30 cellular contexts compared by ENCODE assay signal in genomic region chr15:75989875-75990274, GRCh38. TPM values are rescaled to one million over a fixed set of nuclear protein-coding genes. Genes with fewer than 3 reads are reported as not detected.
"Had no signal": no experiment of that assay in that cellular context is flagged by ENCODE, and none has a peak within 500 bp of the region (broad histone marks: within the 10 kb centered on the region; RNA-seq: fewer than 3 reads in every experiment).

No MANE protein-coding gene starts in this region.

- DNase-seq: activated CD4-positive, alpha-beta memory T cell treated with anti-CD3 and anti-CD28 coated beads, Interleukin-2, amount 10 ng/mL, durations not matched to agents 7 days and 5 days; activated CD4-positive, alpha-beta T cell treated with anti-CD3 and anti-CD28 coated beads for 4 hours; activated CD4-positive, alpha-beta T cell treated with anti-CD3 and anti-CD28 coated beads, Interleukin-2, amount 10 ng/mL, durations not matched to agents 7 days and 5 days; activated CD4-positive, alpha-beta T cell treated with anti-CD3 and anti-CD28 coated beads, Interleukin-2, amount 50 U/mL, for 4 hours; activated CD4-positive, CD25-positive, alpha-beta regulatory T cell; activated CD4-positive, CD25-positive, alpha-beta regulatory T cell treated with anti-CD3 and anti-CD28 coated beads, Interleukin-2, amount 50 U/mL, for 72 hours; activated CD8-positive, alpha-beta memory T cell treated with anti-CD3 and anti-CD28 coated beads, Interleukin-2, amount 50 U/mL, for 48 hours; activated gamma-delta T cell; activated naive CD4-positive, alpha-beta T cell; activated naive CD4-positive, alpha-beta T cell treated with anti-CD3 and anti-CD28 coated beads, Interleukin-2, amount 10 ng/mL, durations not matched to agents 7 days and 5 days; activated T-cell treated with anti-CD3 and anti-CD28 coated beads for 4 hours; activated T-cell treated with anti-CD3 and anti-CD28 coated beads, Interleukin-2, amount 50 U/mL, for 24 hours; activated T-cell treated with anti-CD3 and anti-CD28 coated beads, Interleukin-2, amount 50 U/mL, for 72 hours; amniotic stem cell; anterior cingulate cortex; caudate nucleus; cortex of kidney; dermis blood vessel endothelial cell; effector CD4-positive, alpha-beta T cell; effector memory CD8-positive, alpha-beta T cell; erythroblast; foreskin keratinocyte; gastrocnemius medialis; glutamatergic neuron; heart left ventricle; T-helper 2 cell had no signal

- H3K9me3 Mint-ChIP-seq: activated CD4-positive, alpha-beta memory T cell treated with anti-CD3 and anti-CD28 coated beads, Interleukin-2, amount 10 ng/mL, durations not matched to agents 7 days and 5 days; activated CD4-positive, alpha-beta T cell treated with anti-CD3 and anti-CD28 coated beads, Interleukin-2, amount 10 ng/mL, durations not matched to agents 7 days and 5 days; activated naive CD4-positive, alpha-beta T cell treated with anti-CD3 and anti-CD28 coated beads, Interleukin-2, amount 50 U/mL, for 72 hours; effector memory CD8-positive, alpha-beta T cell had no signal

- H3K9me3 ChIP-seq: esophagus muscularis mucosa, gastrocnemius medialis had no signal

- H3K27ac ChIP-seq: esophagus muscularis mucosa, foreskin keratinocyte, gastrocnemius medialis, heart left ventricle had no signal

- H3K4me1 ChIP-seq: esophagus muscularis mucosa, foreskin keratinocyte, gastrocnemius medialis, heart left ventricle had no signal

- H3K4me3 Mint-ChIP-seq: activated CD4-positive, alpha-beta memory T cell treated with anti-CD3 and anti-CD28 coated beads, Interleukin-2, amount 10 ng/mL, durations not matched to agents 7 days and 5 days; activated CD4-positive, alpha-beta T cell treated with anti-CD3 and anti-CD28 coated beads, Interleukin-2, amount 10 ng/mL, durations not matched to agents 7 days and 5 days; activated naive CD4-positive, alpha-beta T cell treated with anti-CD3 and anti-CD28 coated beads, Interleukin-2, amount 10 ng/mL, durations not matched to agents 7 days and 5 days; activated T-cell treated with anti-CD3 and anti-CD28 coated beads, Interleukin-2, amount 50 U/mL, for 24 hours; activated T-cell treated with anti-CD3 and anti-CD28 coated beads, Interleukin-2, amount 50 U/mL, for 72 hours; effector memory CD8-positive, alpha-beta T cell had no signal

- ATAC-seq: activated naive CD4-positive, alpha-beta T cell treated with anti-CD3 and anti-CD28 coated beads, Interleukin-2, amount 50 U/mL, for 72 hours; activated T-cell treated with anti-CD3 and anti-CD28 coated beads, Interleukin-2, amount 50 U/mL, for 72 hours; effector memory CD8-positive, alpha-beta T cell; foreskin keratinocyte; gastrocnemius medialis; heart left ventricle had no signal

- H3K36me3 ChIP-seq: esophagus muscularis mucosa, gastrocnemius medialis, heart left ventricle had no signal

- H3K4me1 Mint-ChIP-seq: activated CD4-positive, alpha-beta memory T cell treated with anti-CD3 and anti-CD28 coated beads, Interleukin-2, amount 10 ng/mL, durations not matched to agents 7 days and 5 days; activated naive CD4-positive, alpha-beta T cell treated with anti-CD3 and anti-CD28 coated beads, Interleukin-2, amount 10 ng/mL, durations not matched to agents 7 days and 5 days had no signal

- H3K4me3 ChIP-seq: esophagus muscularis mucosa, gastrocnemius medialis, heart left ventricle had no signal

- H3K36me3 Mint-ChIP-seq: activated naive CD4-positive, alpha-beta T cell treated with anti-CD3 and anti-CD28 coated beads, Interleukin-2, amount 10 ng/mL, durations not matched to agents 7 days and 5 days had no signal

- H3K27me3 ChIP-seq: esophagus muscularis mucosa, foreskin keratinocyte, gastrocnemius medialis had no signal

- H3K27ac Mint-ChIP-seq: activated CD4-positive, alpha-beta memory T cell treated with anti-CD3 and anti-CD28 coated beads, Interleukin-2, amount 10 ng/mL, durations not matched to agents 7 days and 5 days; activated CD4-positive, alpha-beta T cell treated with anti-CD3 and anti-CD28 coated beads, Interleukin-2, amount 10 ng/mL, durations not matched to agents 7 days and 5 days; activated naive CD4-positive, alpha-beta T cell treated with anti-CD3 and anti-CD28 coated beads, Interleukin-2, amount 10 ng/mL, durations not matched to agents 7 days and 5 days; activated naive CD4-positive, alpha-beta T cell treated with anti-CD3 and anti-CD28 coated beads, Interleukin-2, amount 50 U/mL, for 72 hours; activated T-cell treated with anti-CD3 and anti-CD28 coated beads, Interleukin-2, amount 50 U/mL, for 24 hours; activated T-cell treated with anti-CD3 and anti-CD28 coated beads, Interleukin-2, amount 50 U/mL, for 72 hours; effector memory CD8-positive, alpha-beta T cell had no signal

RNA-seq across cellular contexts. Expression of gene NRG4, which starts 22.3 kb away (rescaled TPM):
- total RNA-seq: activated CD4-positive, alpha-beta memory T cell treated with anti-CD3 and anti-CD28 coated beads, Interleukin-2, amount 10 ng/mL, durations not matched to agents 7 days and 5 days; activated CD4-positive, alpha-beta T cell treated with anti-CD3 and anti-CD28 coated beads, Interleukin-2, amount 10 ng/mL, durations not matched to agents 7 days and 5 days; activated naive CD4-positive, alpha-beta T cell treated with anti-CD3 and anti-CD28 coated beads, Interleukin-2, amount 50 U/mL, for 72 hours; activated T-cell treated with anti-CD3 and anti-CD28 coated beads, Interleukin-2, amount 50 U/mL, for 72 hours; chondrocyte; dermis blood vessel endothelial cell; esophagus muscularis mucosa; foreskin keratinocyte; T-helper 1 cell treated with Interleukin-12 subunit alpha and Interleukin-12 subunit beta and Interleukin-4 antibody, amounts not matched to agents 30 ng/mL and 1 ng/mL, for 36 hours had no signal
- polyA plus RNA-seq: heart left ventricle had no signal
